8 cellular contexts compared by ENCODE assay signal in genomic region chr3:174000675-174001074, GRCh38.
"Had no signal": no experiment of that assay in that cellular context is flagged by ENCODE, and none has a peak within 500 bp of the region (broad histone marks: within the 10 kb centered on the region; RNA-seq: fewer than 3 reads in every experiment).

No MANE protein-coding gene starts in this region.

- FAIRE-seq: G401.6, GM12878, GM12891, GM12892, GM18507, GM19239 had no signal

- H3K4me3 ChIP-seq: GM12878 had no signal

- DNase-seq: GDM1, GF-D8 had no signal

- ATAC-seq: GM12878 had no signal
